ENCODE assay signal across 8 cellular contexts in the genomic region with DNA sequence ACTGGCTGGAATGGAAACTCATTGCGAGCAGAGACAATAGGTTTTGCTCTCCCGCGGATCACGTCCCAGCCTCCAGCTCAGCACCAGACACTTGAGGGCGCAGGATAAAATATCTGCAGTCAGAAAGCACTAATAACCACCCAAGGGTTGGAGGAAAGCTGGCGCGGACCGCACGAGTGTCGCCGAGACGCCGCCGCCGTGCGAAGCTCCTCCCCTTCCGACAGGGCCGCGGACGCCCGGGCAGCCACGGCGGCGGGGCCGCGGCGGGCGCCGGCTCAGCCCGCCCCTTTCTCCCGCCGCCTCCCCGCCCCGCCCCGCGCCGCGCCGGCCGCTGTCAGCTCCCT. TPM values are rescaled to one million over a fixed set of nuclear protein-coding genes. Genes with fewer than 3 reads are reported as not detected.
DNase-seq lines count a peak whose midpoint lies in the region; ATAC-seq, FAIRE-seq and TF ChIP-seq lines count a peak whose summit lies in the region.

Gene CMPK1 (plus strand): TSS at position 213 of the 344 bp plus-strand sequence. CDS start 156 bp downstream, outside the sequence.

- WGBS in pancreas, 2 donors, result 0 to 1% methylated on average over 17 to 40 of the region's 40 CpGs
- WGBS in thyroid gland, 2 donors, result 0 to 1% methylated on average over 22 to 37 of the region's 40 CpGs

- H3K9me3 Mint-ChIP-seq in activated naive CD4-positive, alpha-beta T cell treated with anti-CD3 and anti-CD28 coated beads, Interleukin-2, amount 50 U/mL, for 72 hours, result no peaks in the 10 kb centered on the region

- H3K4me3 ChIP-seq in NB4 (ENCODE audit: low read depth, low read length), result peak within 1 kb of the TSS; percentile 88
- H3K4me3 ChIP-seq in pancreas, result peak within 1 kb of the TSS; percentile 71 to 92 (median 86)
- peak within 1 kb of the TSS; percentile 77 to 91 (median 84) for H3K4me3 ChIP-seq in thyroid gland (replicated peaks in 1 of 3)

- H3K27ac Mint-ChIP-seq in activated naive CD4-positive, alpha-beta T cell treated with anti-CD3 and anti-CD28 coated beads, Interleukin-2, amount 50 U/mL, for 72 hours, result peak within 1 kb of the TSS in 1 of 2 donors; percentile 97

- ATAC-seq in HG02610 (IDR thresholded peaks at IDR 0.05; ENCODE audit: unreplicated experiment) (peak; percentile 79), SK-N-SH treated with all-trans-retinoic acid at 6 μM for 48 hours (peak; percentile 83), pancreas (peak; percentile 81 to 89 (median 84))
- ATAC-seq in activated naive CD4-positive, alpha-beta T cell treated with anti-CD3 and anti-CD28 coated beads, Interleukin-2, amount 50 U/mL, for 72 hours, result peak; percentile 82 to 83

- H3K9me3 ChIP-seq in pancreas (no peaks in the 10 kb centered on the region), thyroid gland (no peaks in the 10 kb centered on the region)

- peak; percentile 49 for TF ChIP-seq POLR2A in GM10847 (IDR thresholded peaks at IDR 0.05; ENCODE audit: extremely low read depth, insufficient read length)
- peak; percentile 62 for TF ChIP-seq POLR2A in NB4 (IDR thresholded peaks at IDR 0.05; ENCODE audit: extremely low read depth, insufficient read length)
- TF ChIP-seq POLR2A in thyroid gland (IDR thresholded peaks at IDR 0.05), result peak in 1 of 2 donors; percentile 63

- intact Hi-C loops in head of caudate nucleus (cut with DNase I), result loop anchor here (2.0 kb wide), 1 partner anchor 19 kb away; the partner anchor contains the start of gene STIL
- intact Hi-C loops in pancreas (cut with DNase I), result no loop called here
- intact Hi-C loops in thyroid gland (cut with DNase I), result loop anchor here (10.0 kb wide), 1 partner anchor 149 kb away; no protein-coding TSS in a partner anchor

- no peak for FAIRE-seq in pancreas (lab: Jason Lieb, UNC)

- no peaks in the 10 kb centered on the region for H3K27me3 ChIP-seq in pancreas
- H3K27me3 ChIP-seq in thyroid gland, result no peaks in the 10 kb centered on the region

- DNase-seq in NB4 (ENCODE audit: low read depth) (peak; percentile 92), head of caudate nucleus (peak; percentile 61 to 94 (median 85)), pancreas (peak; percentile 83 to 92 (median 87)), thyroid gland (peak; percentile 85 to 86)
- DNase-seq in activated naive CD4-positive, alpha-beta T cell treated with anti-CD3 and anti-CD28 coated beads, Interleukin-2, amount 50 U/mL, for 72 hours (ENCODE audit: low spot score in 2 of 2), result peak; percentile 75 to 80

- H3K27ac ChIP-seq in pancreas (peak within 1 kb of the TSS; percentile 93 to 97 (median 95)), thyroid gland (peak within 1 kb of the TSS; percentile 86 to 98 (median 95))

- H3K36me3 ChIP-seq in pancreas (no peaks in the 10 kb centered on the region), thyroid gland (no peaks in the 10 kb centered on the region)

- TF ChIP-seq CTCF in NB4 (IDR thresholded peaks at IDR 0.05; ENCODE audit: low read depth, low read length), result peak; percentile 22
- TF ChIP-seq CTCF in pancreas (IDR thresholded peaks at IDR 0.05), result no peak
- TF ChIP-seq CTCF in thyroid gland (IDR thresholded peaks at IDR 0.05), result no peak

- peaks cover 0 to 12% of the 10 kb centered on the region in 2 donors for H3K36me3 Mint-ChIP-seq in activated naive CD4-positive, alpha-beta T cell treated with anti-CD3 and anti-CD28 coated beads, Interleukin-2, amount 50 U/mL, for 72 hours

- H3K4me1 ChIP-seq in pancreas, result peaks cover 5 to 23% (median 21%) of the 10 kb centered on the region in 3 donors
- peaks cover 9 to 35% of the 10 kb centered on the region in 2 donors for H3K4me1 ChIP-seq in thyroid gland

TF ChIP-seq in SK-N-SH treated with all-trans-retinoic acid at 6 μM for 48 hours, 23 proteins besides CTCF, POLR2A, EP300 and RAD21:
- TF ChIP-seq TOX (CRISPR knock-in tag; IDR thresholded peaks at IDR 0.05; ENCODE audit: borderline replicate concordance) (no peak), ZFP3 (CRISPR knock-in tag; IDR thresholded peaks at IDR 0.05) (no peak), PPARA (CRISPR knock-in tag; IDR thresholded peaks at IDR 0.05; ENCODE audit: borderline replicate concordance) (no peak), ISL1 (CRISPR knock-in tag; IDR thresholded peaks at IDR 0.05) (no peak)
- TF ChIP-seq, protein P1, sequence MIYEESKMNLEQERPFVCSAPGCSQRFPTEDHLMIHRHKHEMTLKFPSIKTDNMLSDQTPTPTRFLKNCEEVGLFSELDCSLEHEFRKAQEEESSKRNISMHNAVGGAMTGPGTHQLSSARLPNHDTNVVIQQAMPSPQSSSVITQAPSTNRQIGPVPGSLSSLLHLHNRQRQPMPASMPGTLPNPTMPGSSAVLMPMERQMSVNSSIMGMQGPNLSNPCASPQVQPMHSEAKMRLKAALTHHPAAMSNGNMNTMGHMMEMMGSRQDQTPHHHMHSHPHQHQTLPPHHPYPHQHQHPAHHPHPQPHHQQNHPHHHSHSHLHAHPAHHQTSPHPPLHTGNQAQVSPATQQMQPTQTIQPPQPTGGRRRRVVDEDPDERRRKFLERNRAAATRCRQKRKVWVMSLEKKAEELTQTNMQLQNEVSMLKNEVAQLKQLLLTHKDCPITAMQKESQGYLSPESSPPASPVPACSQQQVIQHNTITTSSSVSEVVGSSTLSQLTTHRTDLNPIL (CRISPR knock-in tag; IDR thresholded peaks at IDR 0.05; ENCODE audit: low read depth), result no peak
- TF ChIP-seq, protein P2, sequence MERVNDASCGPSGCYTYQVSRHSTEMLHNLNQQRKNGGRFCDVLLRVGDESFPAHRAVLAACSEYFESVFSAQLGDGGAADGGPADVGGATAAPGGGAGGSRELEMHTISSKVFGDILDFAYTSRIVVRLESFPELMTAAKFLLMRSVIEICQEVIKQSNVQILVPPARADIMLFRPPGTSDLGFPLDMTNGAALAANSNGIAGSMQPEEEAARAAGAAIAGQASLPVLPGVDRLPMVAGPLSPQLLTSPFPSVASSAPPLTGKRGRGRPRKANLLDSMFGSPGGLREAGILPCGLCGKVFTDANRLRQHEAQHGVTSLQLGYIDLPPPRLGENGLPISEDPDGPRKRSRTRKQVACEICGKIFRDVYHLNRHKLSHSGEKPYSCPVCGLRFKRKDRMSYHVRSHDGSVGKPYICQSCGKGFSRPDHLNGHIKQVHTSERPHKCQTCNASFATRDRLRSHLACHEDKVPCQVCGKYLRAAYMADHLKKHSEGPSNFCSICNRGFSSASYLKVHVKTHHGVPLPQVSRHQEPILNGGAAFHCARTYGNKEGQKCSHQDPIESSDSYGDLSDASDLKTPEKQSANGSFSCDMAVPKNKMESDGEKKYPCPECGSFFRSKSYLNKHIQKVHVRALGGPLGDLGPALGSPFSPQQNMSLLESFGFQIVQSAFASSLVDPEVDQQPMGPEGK (CRISPR knock-in tag; IDR thresholded peaks at IDR 0.05; ENCODE audit: borderline replicate concordance), result no peak

RNA-seq across cellular contexts. Expression of gene CMPK1, which starts in this region (rescaled TPM):
- total RNA-seq in activated naive CD4-positive, alpha-beta T cell treated with anti-CD3 and anti-CD28 coated beads, Interleukin-2, amount 50 U/mL, for 72 hours, result 100 to 1,000 TPM in 1 of 2 donors, 10 to 100 TPM in 1; 84.9 to 128 TPM
- 10 to 100 TPM; 51.1 to 93.0 (median 75.2) TPM for total RNA-seq in pancreas
- 10 to 100 TPM; 43.8 to 54.9 TPM for polyA plus RNA-seq in pancreas
- 100 to 1,000 TPM; 122 to 147 (median 134) TPM for total RNA-seq in thyroid gland

Comparison
In these comparisons a context has a peak if more than half of its experiments do, and no peak if none do; other contexts are left out.
1. Peak in every context shown above with its lines: DNase-seq, ATAC-seq, H3K4me3 ChIP-seq and H3K27ac ChIP-seq.
2. intact Hi-C loops: an anchor here in head of caudate nucleus (2.0 kb wide) and thyroid gland (10.0 kb wide); none called in pancreas.